Comparison of ENCODE assay signal across 1 cellular context in genomic region chr6:39302669-39303424, GRCh38.
A peak's percentile ranks its signal among the peaks of the same experiment; 100 is the strongest.
TF ChIP-seq lines count a peak whose summit lies in the region.

No MANE protein-coding gene starts in this region.

TF ChIP-seq in GM12878, 131 proteins besides CTCF, POLR2A, EP300 and RAD21:
- TF ChIP-seq E2F8 (IDR thresholded peaks at IDR 0.05; ENCODE audit: low read depth, partially characterized antibody) (no peak), PAX5 (IDR thresholded peaks at IDR 0.05; ENCODE audit: borderline replicate concordance, low read depth, low read length) (peak; percentile 18; the same call in 1 of the 2 replicates), CEBPZ (IDR thresholded peaks at IDR 0.05; ENCODE audit: low read depth, low read length) (no peak), RELB (IDR thresholded peaks at IDR 0.05; ENCODE audit: low read depth) (no peak), SMC3 (IDR thresholded peaks at IDR 0.05; ENCODE audit: borderline replicate concordance, low read length) (peak; percentile 99), MEF2A (IDR thresholded peaks at IDR 0.05; ENCODE audit: insufficient read depth, low read depth, low read length) (no peak), IRF4 (IDR thresholded peaks at IDR 0.05; ENCODE audit: low read depth, low read length) (0 out of 2 replicates have a peak, but pooled peaks have one; percentile 41), CEBPB (IDR thresholded peaks at IDR 0.05; ENCODE audit: borderline replicate concordance in 1 of 2, low read depth in 2 of 2, low read length in 2 of 2) (0 out of 4 replicates have a peak, but pooled peaks of 1 of the 2 experiments have one; percentile 47), IRF3 (IDR thresholded peaks at IDR 0.05) (no peak), PBX3 (IDR thresholded peaks at IDR 0.05; ENCODE audit: insufficient replicate concordance, low read depth, low read length) (no peak), FOS (IDR thresholded peaks at IDR 0.05; ENCODE audit: borderline replicate concordance, extremely low read depth, insufficient read length) (no peak), SP1 (IDR thresholded peaks at IDR 0.05; ENCODE audit: low read depth, low read length) (no peak), FOXK2 (IDR thresholded peaks at IDR 0.05) (no peak), YY1 (IDR thresholded peaks at IDR 0.05; ENCODE audit: low read depth, low read length) (peak; percentile 74; the same call in 1 of the 2 replicates), RELA (IDR thresholded peaks at IDR 0.05; ENCODE audit: borderline replicate concordance, partially characterized antibody) (peak; percentile 33), STAT1 (conservative IDR thresholded peaks at IDR 0.05) (no peak), BHLHE40 (IDR thresholded peaks at IDR 0.05; ENCODE audit: borderline replicate concordance in 1 of 2, low read depth in 2 of 2, low read length in 1 of 2) (0 out of 4 replicates have a peak, but pooled peaks of 1 of the 2 experiments have one; percentile 4), SMARCA5 (IDR thresholded peaks at IDR 0.05) (no peak), CBX3 (IDR thresholded peaks at IDR 0.05; ENCODE audit: borderline replicate concordance, low read depth) (no peak), KDM1A (IDR thresholded peaks at IDR 0.05; ENCODE audit: borderline replicate concordance) (no peak), BRCA1 (IDR thresholded peaks at IDR 0.05; ENCODE audit: low read depth, low read length) (no peak), SREBF1 (IDR thresholded peaks at IDR 0.05; ENCODE audit: low read length) (no peak), RB1 (IDR thresholded peaks at IDR 0.05; ENCODE audit: borderline replicate concordance) (0 out of 2 replicates have a peak, but pooled peaks have one; percentile 65), POU2F2 (IDR thresholded peaks at IDR 0.05; ENCODE audit: borderline replicate concordance, low read depth, low read length) (peak; percentile 88; the same call in 2 of the 3 replicates)
